In genomic region chr1:234600418-234601216, GRCh38 we compare ENCODE assay signal across 8 cellular contexts. TPM values are rescaled to one million over a fixed set of nuclear protein-coding genes. Genes with fewer than 3 reads are reported as not detected.
DNase-seq lines count a peak whose midpoint lies in the region; ATAC-seq and TF ChIP-seq lines count a peak whose summit lies in the region.

No MANE protein-coding gene starts in this region.

- H4K5ac ChIP-seq in IMR-90 (ENCODE audit: low read depth, low read length): peak overlapping the region; percentile 33

- H3K4me3 ChIP-seq in IMR-90 (ENCODE audit: insufficient read depth, low read depth, low read length) (peak overlapping the region; percentile 51), parathyroid adenoma (ENCODE audit: low read depth, low read length) (peak overlapping the region; percentile 56)

- H3K4me1 ChIP-seq in IMR-90 (ENCODE audit: control insufficient read depth, insufficient read depth, low read length) (peaks cover 9% of the 10 kb centered on the region), foreskin keratinocyte (peaks cover 29% of the 10 kb centered on the region), parathyroid adenoma (peaks cover 17% of the 10 kb centered on the region)

- H3K79me1 ChIP-seq in IMR-90 (ENCODE audit: low read depth in 1 of 2, low read length in 2 of 2): peaks cover 7 to 10% of the 10 kb centered on the region in 2 experiments

- H3K27me3 Mint-ChIP-seq in activated CD4-positive, alpha-beta T cell treated with anti-CD3 and anti-CD28 coated beads, Interleukin-2, amount 10 ng/mL, durations not matched to agents 7 days and 5 days: no peaks in the 10 kb centered on the region
- H3K27me3 Mint-ChIP-seq in activated B cell treated with CpG ODN at 0.5 μM for 24 hours: no peaks in the 10 kb centered on the region

- peak overlapping the region; percentile 75 for H2BK120ac ChIP-seq in IMR-90 (ENCODE audit: low read depth, low read length)

- TF ChIP-seq POLR2A in IMR-90 (IDR thresholded peaks at IDR 0.05; ENCODE audit: low read depth, low read length): peak; percentile 42; the same call in 1 of the 2 replicates

- peak overlapping the region; percentile 83 for H3K27ac ChIP-seq in IMR-90 (ENCODE audit: insufficient read depth, low read length)
- peak overlapping the region; percentile 95 for H3K27ac ChIP-seq in foreskin keratinocyte
- peak overlapping the region; percentile 99 for H3K27ac ChIP-seq in parathyroid adenoma

- peak overlapping the region; percentile 85 for H3K4ac ChIP-seq in IMR-90 (ENCODE audit: low read depth, low read length)

- in situ Hi-C loops in IMR-90 (cut with MboI; ENCODE audit: low sequenced_read_pairs): loop anchor here (25.0 kb wide), 1 partner anchor 262 kb away; no protein-coding TSS in a partner anchor

- H3K4me1 Mint-ChIP-seq in activated CD4-positive, alpha-beta T cell treated with anti-CD3 and anti-CD28 coated beads, Interleukin-2, amount 10 ng/mL, durations not matched to agents 7 days and 5 days: peaks cover 67% of the 10 kb centered on the region
- H3K4me1 Mint-ChIP-seq in activated B cell treated with CpG ODN at 0.5 μM for 24 hours: peaks cover 74% of the 10 kb centered on the region

- H4K8ac ChIP-seq in IMR-90 (ENCODE audit: low read depth in 2 of 2, low read length in 2 of 2): peak overlapping the region; percentile 67 to 95

- H4K20me1 ChIP-seq in IMR-90 (ENCODE audit: insufficient read depth, low read length): peaks cover 12% of the 10 kb centered on the region; the same call in 1 of the 2 replicates

- peaks cover 5% of the 10 kb centered on the region for H3K79me2 ChIP-seq in parathyroid adenoma

- intact Hi-C loops in IMR-90 (cut with micrococcal nuclease): loop anchor here (1.0 to 5.0 kb wide), 3 partner anchors 68 to 488 kb away; no protein-coding TSS in a partner anchor
- intact Hi-C loops in activated B cell treated with CpG ODN at 0.5 μM for 24 hours (cut with micrococcal nuclease): loop anchor here (2.0 to 10.0 kb wide), 6 partner anchors 123 to 1544 kb away; partner anchors contain the start of genes ARID4B, B3GALNT2, COA6 and GGPS1

- peak overlapping the region; percentile 96 for H3K27ac Mint-ChIP-seq in activated CD4-positive, alpha-beta T cell treated with anti-CD3 and anti-CD28 coated beads, Interleukin-2, amount 10 ng/mL, durations not matched to agents 7 days and 5 days
- H3K27ac Mint-ChIP-seq in activated B cell treated with CpG ODN at 0.5 μM for 24 hours: peak overlapping the region; percentile 88

- no peak for TF ChIP-seq RAD21 in IMR-90 (IDR thresholded peaks at IDR 0.05; ENCODE audit: low read length)

- no peak for TF ChIP-seq CTCF in IMR-90 (conservative IDR thresholded peaks at IDR 0.05; ENCODE audit: low read depth, low read length)
- no peak for TF ChIP-seq CTCF in activated B cell treated with CpG ODN at 0.5 μM for 24 hours (IDR thresholded peaks at IDR 0.05)
- no peak for TF ChIP-seq CTCF in foreskin keratinocyte (conservative IDR thresholded peaks at IDR 0.05)
- TF ChIP-seq CTCF in parathyroid adenoma (IDR thresholded peaks at IDR 0.05): no peak

- 0% methylated on average over 1 of the region's 11 CpGs; no CpG with 5 or more reads in 1 of the 2 experiments for WGBS in IMR-90 (ENCODE audit: extremely low coverage in 2 of 2, insufficient read length in 1 of 2), 2 experiments

- H3K14ac ChIP-seq in IMR-90 (replicated peaks; ENCODE audit: low read depth, low read length): peak overlapping the region; percentile 67

- H3K9ac ChIP-seq in IMR-90 (ENCODE audit: low read depth, low read length): peak overlapping the region; percentile 80
- no peak overlapping the region for H3K9ac ChIP-seq in parathyroid adenoma

- H3K36me3 Mint-ChIP-seq in activated CD4-positive, alpha-beta T cell treated with anti-CD3 and anti-CD28 coated beads, Interleukin-2, amount 10 ng/mL, durations not matched to agents 7 days and 5 days (ENCODE audit: low read depth): peaks cover 30% of the 10 kb centered on the region
- peaks cover 26% of the 10 kb centered on the region for H3K36me3 Mint-ChIP-seq in activated B cell treated with CpG ODN at 0.5 μM for 24 hours (ENCODE audit: low read depth)

- dilution Hi-C loops in IMR-90 (cut with HindIII; ENCODE audit: low sequenced_read_pairs, unreplicated experiment): no loop called here

- H2AK9ac ChIP-seq in IMR-90 (replicated peaks; ENCODE audit: low read depth, low read length, poor library complexity): no peak overlapping the region

- H2AK5ac ChIP-seq in IMR-90 (ENCODE audit: low read depth, low read length): peak overlapping the region; percentile 87

- CTCF ChIA-PET in activated CD4-positive, alpha-beta T cell treated with anti-CD3 and anti-CD28 coated beads, Interleukin-2, amount 10 ng/mL, durations not matched to agents 7 days and 5 days (lab: Charles Lee): interaction anchor here (0.6 to 1.9 kb wide), 8 partner anchors 12 to 483 kb away, joined by 3 to 8 read pairs (median 4); no protein-coding TSS in a partner anchor
- CTCF ChIA-PET in IMR-90 (lab: Yijun Ruan, JAX) (interaction anchor here (0.9 kb wide), 1 partner anchor 113 kb away, joined by 3 read pairs; no protein-coding TSS in a partner anchor), activated B cell treated with CpG ODN at 0.5 μM for 24 hours (lab: Charles Lee) (interaction anchor here (1.2 to 3.1 kb wide), 7 partner anchors 101 to 483 kb away, joined by 3 to 19 read pairs (median 7); no protein-coding TSS in a partner anchor)

- peak overlapping the region; percentile 73 for H2BK5ac ChIP-seq in IMR-90 (ENCODE audit: low read depth, low read length, poor library complexity, severe bottlenecking)

- H3K27me3 ChIP-seq in IMR-90 (ENCODE audit: control insufficient read depth, insufficient read depth, low read length) (no peaks in the 10 kb centered on the region), foreskin keratinocyte (no peaks in the 10 kb centered on the region), parathyroid adenoma (ENCODE audit: control insufficient read depth, insufficient read depth, low read length) (no peaks in the 10 kb centered on the region)

- peak overlapping the region; percentile 94; the same call in 2 of the 3 replicates for H2BK15ac ChIP-seq in IMR-90 (ENCODE audit: low read depth, low read length)

- H3K9me3 ChIP-seq in IMR-90 (ENCODE audit: control insufficient read depth, insufficient read depth, low read length) (no peaks in the 10 kb centered on the region), parathyroid adenoma (ENCODE audit: control insufficient read depth, low read length) (no peaks in the 10 kb centered on the region)

- H3K4me2 ChIP-seq in IMR-90 (ENCODE audit: low read depth, low read length) (peak overlapping the region; percentile 74), parathyroid adenoma (ENCODE audit: low read length) (peak overlapping the region; percentile 99)

- peak overlapping the region; percentile 79 for H3K56ac ChIP-seq in IMR-90 (ENCODE audit: extremely low read depth, insufficient read depth, low read length)

- H4K91ac ChIP-seq in IMR-90 (ENCODE audit: insufficient read depth, low read depth, low read length): peak overlapping the region; percentile 89

- peak overlapping the region; percentile 86 for H2AFZ ChIP-seq in IMR-90 (replicated peaks; ENCODE audit: low read length, poor library complexity)
- H2AFZ ChIP-seq in parathyroid adenoma: no peak overlapping the region

- peak overlapping the region; percentile 74 for H3K4me3 Mint-ChIP-seq in activated CD4-positive, alpha-beta T cell treated with anti-CD3 and anti-CD28 coated beads, Interleukin-2, amount 10 ng/mL, durations not matched to agents 7 days and 5 days
- peak overlapping the region; percentile 78 for H3K4me3 Mint-ChIP-seq in activated B cell treated with CpG ODN at 0.5 μM for 24 hours

- H3K36me3 ChIP-seq in IMR-90 (ENCODE audit: control insufficient read depth, insufficient read depth, low read length) (no peaks in the 10 kb centered on the region; the same call in 1 of the 2 replicates), parathyroid adenoma (ENCODE audit: control insufficient read depth, insufficient read depth, low read length) (peaks cover 2% of the 10 kb centered on the region)

- peak; percentile 53 for DNase-seq in activated CD4-positive, alpha-beta T cell treated with anti-CD3 and anti-CD28 coated beads, Interleukin-2, amount 10 ng/mL, durations not matched to agents 7 days and 5 days
- no peak for DNase-seq in activated CD4-positive, alpha-beta T cell treated with anti-CD3 and anti-CD28 coated beads for 48 hours
- DNase-seq in IMR-90: no peak
- no peak for DNase-seq in activated B cell treated with CpG ODN at 0.5 μM for 24 hours
- peak in 1 of 2 donors; percentile 34 for DNase-seq in foreskin keratinocyte
- no peak for DNase-seq in SW 1271 (lab: John Stamatoyannopoulos, UW)

- peak overlapping the region; percentile 89 for H3K23ac ChIP-seq in IMR-90 (ENCODE audit: low read depth, low read length)

- no peak for ATAC-seq in IMR-90 (ENCODE audit: low read depth)
- ATAC-seq in activated B cell treated with CpG ODN at 0.5 μM for 24 hours (ENCODE audit: low read depth): peak; percentile 4
- no peak for ATAC-seq in foreskin keratinocyte
- ATAC-seq in GM18858 (IDR thresholded peaks at IDR 0.05; ENCODE audit: unreplicated experiment): no peak

- H3K9me3 Mint-ChIP-seq in activated CD4-positive, alpha-beta T cell treated with anti-CD3 and anti-CD28 coated beads, Interleukin-2, amount 10 ng/mL, durations not matched to agents 7 days and 5 days: no peaks in the 10 kb centered on the region
- no peaks in the 10 kb centered on the region for H3K9me3 Mint-ChIP-seq in activated B cell treated with CpG ODN at 0.5 μM for 24 hours

- peak overlapping the region; percentile 69 for H2BK20ac ChIP-seq in IMR-90 (ENCODE audit: low read depth, low read length)

- BruUV-seq in IMR-90 (replicated peaks; lab: Mats Ljungman, UMichigan): no TSS peak

- no peaks in the 10 kb centered on the region for H3K9me1 ChIP-seq in IMR-90 (ENCODE audit: insufficient read depth, low read length)

- POLR2A ChIA-PET in activated CD4-positive, alpha-beta T cell treated with anti-CD3 and anti-CD28 coated beads, Interleukin-2, amount 10 ng/mL, durations not matched to agents 7 days and 5 days (lab: Charles Lee): interaction anchor here (0.5 to 1.1 kb wide), 8 partner anchors 11 to 481 kb away, joined by 3 to 13 read pairs (median 3); no protein-coding TSS in a partner anchor
- POLR2A ChIA-PET in IMR-90 (lab: Charles Lee; ENCODE audit: unreplicated experiment) (interaction anchor here (0.6 to 0.7 kb wide), 2 partner anchors 112 to 156 kb away, joined by 3 to 9 read pairs; no protein-coding TSS in a partner anchor), activated B cell treated with CpG ODN at 0.5 μM for 24 hours (lab: Charles Lee) (interaction anchor here (0.6 to 7.0 kb wide), 30 partner anchors 11 to 1274 kb away, joined by 3 to 148 read pairs (median 4); partner anchors contain the start of genes B3GALNT2, IRF2BP2 and TARBP1)

- peak overlapping the region; percentile 58 for H3K18ac ChIP-seq in IMR-90 (ENCODE audit: low read depth, low read length)

RNA-seq across cellular contexts. Expression of gene IRF2BP2, which starts 9.4 kb away (rescaled TPM):
- total RNA-seq in activated CD4-positive, alpha-beta T cell treated with anti-CD3 and anti-CD28 coated beads, Interleukin-2, amount 10 ng/mL, durations not matched to agents 7 days and 5 days: 10 to 100 TPM; 83.0 to 95.0 TPM
- total RNA-seq in IMR-90 (2012; rRNA removed): 37.2 and 47.0 TPM in 2 replicates
- 56.5 and 66.6 TPM in 2 replicates for polyA plus RNA-seq in IMR-90 (2012; rRNA removed)
- 12.6 and 82.3 TPM in 2 replicates for polyA plus RNA-seq in IMR-90 (2012; cell fraction: cytosol; rRNA removed)
- polyA plus RNA-seq in IMR-90 (2012; cell fraction: nucleus; rRNA removed; ENCODE audit: low replicate concordance): 216 and 242 TPM in 2 replicates
- 117 and 121 TPM in 2 replicates for total RNA-seq in activated B cell treated with CpG ODN at 0.5 μM for 24 hours
- 103 and 108 TPM in 2 replicates for total RNA-seq in foreskin keratinocyte
- 42.9 and 52.8 TPM in 2 replicates for polyA plus RNA-seq in foreskin keratinocyte
